ENCODE assay signal across 1 cellular context in genomic region chr3:11770105-11770476, GRCh38.
TF ChIP-seq lines count a peak whose summit lies in the region.

No MANE protein-coding gene starts in this region.

TF ChIP-seq in SK-N-SH, 30 proteins besides CTCF, POLR2A, EP300 and RAD21 (continued from another document):
- no peak for TF ChIP-seq ZBTB33 (IDR thresholded peaks at IDR 0.05; ENCODE audit: borderline replicate concordance, low read depth)
- TF ChIP-seq PBX3 (IDR thresholded peaks at IDR 0.05), result no peak
- TF ChIP-seq MEF2A (IDR thresholded peaks at IDR 0.05; ENCODE audit: borderline replicate concordance, low read depth), result no peak
- no peak for TF ChIP-seq NRF1 (IDR thresholded peaks at IDR 0.05; ENCODE audit: low read depth, low read length)
- TF ChIP-seq CHD2 (IDR thresholded peaks at IDR 0.05; ENCODE audit: low read length, partially characterized antibody), result no peak
- no peak for TF ChIP-seq EZH2phosphoT487 (IDR thresholded peaks at IDR 0.05; ENCODE audit: borderline replicate concordance, low read depth)
- TF ChIP-seq MXI1 (IDR thresholded peaks at IDR 0.05; ENCODE audit: low read depth, low read length), result no peak
- TF ChIP-seq SMC3 (IDR thresholded peaks at IDR 0.05; ENCODE audit: low read depth, low read length), result no peak
